ENCODE assay signal across 10 cellular contexts in genomic region chr17:81523139-81524062, GRCh38. TPM values are rescaled to one million over a fixed set of nuclear protein-coding genes. Genes with fewer than 3 reads are reported as not detected.
DNase-seq lines count a peak whose midpoint lies in the region; ATAC-seq and TF ChIP-seq lines count a peak whose summit lies in the region.
"Had no signal": no experiment of that assay in that cellular context is flagged by ENCODE, and none has a peak within 500 bp of the region (broad histone marks: within the 10 kb centered on the region; RNA-seq: fewer than 3 reads in every experiment).

No MANE protein-coding gene starts in this region.

- DNase-seq in Right ventricle myocardium inferior (ENCODE audit: missing footprints): peak; percentile 71
- DNase-seq in right atrium auricular region (ENCODE audit: low spot score): no peak
- peak; percentile 28 for DNase-seq in RWPE1 (ENCODE audit: low spot score)
- peak; percentile 76 for DNase-seq in cardiac septum (ENCODE audit: low spot score)
- DNase-seq in activated T-helper 1 cell treated with anti-CD3 and anti-CD28 coated beads, Interleukin-12 subunit alpha, Interleukin-12 subunit beta, Interleukin-2, Interleukin-4 antibody, amounts not matched to agents 30 ng/mL and 10 ng/mL and 1 ng/mL, durations not matched to agents 14 hours and 24 hours and 36 hours (ENCODE audit: low spot score): no peak
- DNase-seq in SW 1271 (lab: John Stamatoyannopoulos, UW): no peak

- no peaks in the 10 kb centered on the region for H3K9me3 Mint-ChIP-seq in activated T-helper 1 cell treated with anti-CD3 and anti-CD28 coated beads, Interleukin-12 subunit alpha, Interleukin-12 subunit beta, Interleukin-2, Interleukin-4 antibody, amounts not matched to agents 30 ng/mL and 10 ng/mL and 1 ng/mL, durations not matched to agents 14 hours and 24 hours and 36 hours

- H3K36me3 Mint-ChIP-seq in activated T-helper 1 cell treated with anti-CD3 and anti-CD28 coated beads, Interleukin-12 subunit alpha, Interleukin-12 subunit beta, Interleukin-2, Interleukin-4 antibody, amounts not matched to agents 30 ng/mL and 10 ng/mL and 1 ng/mL, durations not matched to agents 14 hours and 24 hours and 36 hours (ENCODE audit: low read depth): no peaks in the 10 kb centered on the region

- no peaks in the 10 kb centered on the region for H3K36me3 ChIP-seq in right atrium auricular region

- no peaks in the 10 kb centered on the region for H3K27me3 ChIP-seq in right atrium auricular region

- H3K4me3 ChIP-seq in right atrium auricular region: no peak overlapping the region
- H3K4me3 ChIP-seq: lung had no signal

- H3K27me3 Mint-ChIP-seq in activated T-helper 1 cell treated with anti-CD3 and anti-CD28 coated beads, Interleukin-12 subunit alpha, Interleukin-12 subunit beta, Interleukin-2, Interleukin-4 antibody, amounts not matched to agents 30 ng/mL and 10 ng/mL and 1 ng/mL, durations not matched to agents 14 hours and 24 hours and 36 hours (ENCODE audit: insufficient read depth): peaks cover 15% of the 10 kb centered on the region

- TF ChIP-seq CTCF in right atrium auricular region (IDR thresholded peaks at IDR 0.05) (peak in 1 of 2 donors; percentile 9), RWPE1 (conservative IDR thresholded peaks at IDR 0.05; ENCODE audit: low read depth) (no peak)

- H3K4me3 Mint-ChIP-seq in activated T-helper 1 cell treated with anti-CD3 and anti-CD28 coated beads, Interleukin-12 subunit alpha, Interleukin-12 subunit beta, Interleukin-2, Interleukin-4 antibody, amounts not matched to agents 30 ng/mL and 10 ng/mL and 1 ng/mL, durations not matched to agents 14 hours and 24 hours and 36 hours: no peak overlapping the region

- ATAC-seq in Right ventricle myocardium inferior (no peak), GM18873 (IDR thresholded peaks at IDR 0.05; ENCODE audit: low FRiP score, unreplicated experiment) (no peak), HG02970 (IDR thresholded peaks at IDR 0.05; ENCODE audit: low FRiP score, unreplicated experiment) (no peak)

- POLR2A ChIA-PET in RWPE1 (lab: Yijun Ruan, JAX; ENCODE audit: low non-redundant PET): no interaction called here

- H3K9me3 ChIP-seq in right atrium auricular region: no peaks in the 10 kb centered on the region
- H3K9me3 ChIP-seq: Caco-2 had no signal

- CTCF ChIA-PET in RWPE1 (lab: Yijun Ruan, JAX): no interaction called here

- no peak overlapping the region for H3K27ac Mint-ChIP-seq in activated T-helper 1 cell treated with anti-CD3 and anti-CD28 coated beads, Interleukin-12 subunit alpha, Interleukin-12 subunit beta, Interleukin-2, Interleukin-4 antibody, amounts not matched to agents 30 ng/mL and 10 ng/mL and 1 ng/mL, durations not matched to agents 14 hours and 24 hours and 36 hours

- intact Hi-C loops in Right ventricle myocardium inferior (cut with DNase I): no loop called here
- intact Hi-C loops in cardiac septum (cut with DNase I): loop anchor here (5.0 kb wide), 1 partner anchor 79 kb away; no protein-coding TSS in a partner anchor
- intact Hi-C loops in activated T-helper 1 cell treated with anti-CD3 and anti-CD28 coated beads, Interleukin-12 subunit alpha, Interleukin-12 subunit beta, Interleukin-2, Interleukin-4 antibody, amounts not matched to agents 30 ng/mL and 10 ng/mL and 1 ng/mL, durations not matched to agents 14 hours and 24 hours and 36 hours (cut with micrococcal nuclease): no loop called here

- no peaks in the 10 kb centered on the region for H3K4me1 Mint-ChIP-seq in activated T-helper 1 cell treated with anti-CD3 and anti-CD28 coated beads, Interleukin-12 subunit alpha, Interleukin-12 subunit beta, Interleukin-2, Interleukin-4 antibody, amounts not matched to agents 30 ng/mL and 10 ng/mL and 1 ng/mL, durations not matched to agents 14 hours and 24 hours and 36 hours (ENCODE audit: low read depth)

- peaks cover 0 to 31% of the 10 kb centered on the region in 2 donors for H3K4me1 ChIP-seq in right atrium auricular region

- H3K27ac ChIP-seq in right atrium auricular region (no peak overlapping the region), RWPE1 (peak overlapping the region; percentile 59)

RNA-seq across cellular contexts. Expression of gene FSCN2, which starts 4.8 kb away (rescaled TPM):
- total RNA-seq in Right ventricle myocardium inferior (0.19 TPM), right atrium auricular region (under 1 TPM; 0.63 to 0.74 TPM), cardiac septum (1.1 TPM)
- total RNA-seq in activated T-helper 1 cell treated with anti-CD3 and anti-CD28 coated beads, Interleukin-12 subunit alpha, Interleukin-12 subunit beta, Interleukin-2, Interleukin-4 antibody, amounts not matched to agents 30 ng/mL and 10 ng/mL and 1 ng/mL, durations not matched to agents 14 hours and 24 hours and 36 hours: 0.52 and 0.64 TPM in 2 replicates

RNA-seq across cellular contexts. Expression of gene ACTG1, which starts 10.8 kb away (rescaled TPM):
- total RNA-seq in Right ventricle myocardium inferior: 468 TPM
- total RNA-seq in right atrium auricular region: 1,000 to 10,000 TPM; 1,076 to 1,610 TPM
- 634 TPM for total RNA-seq in cardiac septum
- 3,516 TPM in 2 replicates for total RNA-seq in activated T-helper 1 cell treated with anti-CD3 and anti-CD28 coated beads, Interleukin-12 subunit alpha, Interleukin-12 subunit beta, Interleukin-2, Interleukin-4 antibody, amounts not matched to agents 30 ng/mL and 10 ng/mL and 1 ng/mL, durations not matched to agents 14 hours and 24 hours and 36 hours

RNA-seq across cellular contexts. Expression of gene FAAP100, which starts 28.8 kb away (rescaled TPM):
- total RNA-seq in Right ventricle myocardium inferior (14.8 TPM), right atrium auricular region (10 to 100 TPM; 12.8 to 13.7 TPM), cardiac septum (13.6 TPM)
- total RNA-seq in activated T-helper 1 cell treated with anti-CD3 and anti-CD28 coated beads, Interleukin-12 subunit alpha, Interleukin-12 subunit beta, Interleukin-2, Interleukin-4 antibody, amounts not matched to agents 30 ng/mL and 10 ng/mL and 1 ng/mL, durations not matched to agents 14 hours and 24 hours and 36 hours: 69.2 and 69.5 TPM in 2 replicates

Comparison
In these comparisons a context has a peak if more than half of its experiments do, and no peak if none do; other contexts are left out.
1. DNase-seq: peak in Right ventricle myocardium inferior (single experiment), RWPE1 (single experiment) and cardiac septum (single experiment); none in right atrium auricular region (single experiment), activated T-helper 1 cell treated with anti-CD3 and anti-CD28 coated beads, Interleukin-12 subunit alpha, Interleukin-12 subunit beta, Interleukin-2, Interleukin-4 antibody, amounts not matched to agents 30 ng/mL and 10 ng/mL and 1 ng/mL, durations not matched to agents 14 hours and 24 hours and 36 hours (single experiment) and SW 1271 (0 of 2).